ENCODE assay signal across 12 cellular contexts in the genomic region with DNA sequence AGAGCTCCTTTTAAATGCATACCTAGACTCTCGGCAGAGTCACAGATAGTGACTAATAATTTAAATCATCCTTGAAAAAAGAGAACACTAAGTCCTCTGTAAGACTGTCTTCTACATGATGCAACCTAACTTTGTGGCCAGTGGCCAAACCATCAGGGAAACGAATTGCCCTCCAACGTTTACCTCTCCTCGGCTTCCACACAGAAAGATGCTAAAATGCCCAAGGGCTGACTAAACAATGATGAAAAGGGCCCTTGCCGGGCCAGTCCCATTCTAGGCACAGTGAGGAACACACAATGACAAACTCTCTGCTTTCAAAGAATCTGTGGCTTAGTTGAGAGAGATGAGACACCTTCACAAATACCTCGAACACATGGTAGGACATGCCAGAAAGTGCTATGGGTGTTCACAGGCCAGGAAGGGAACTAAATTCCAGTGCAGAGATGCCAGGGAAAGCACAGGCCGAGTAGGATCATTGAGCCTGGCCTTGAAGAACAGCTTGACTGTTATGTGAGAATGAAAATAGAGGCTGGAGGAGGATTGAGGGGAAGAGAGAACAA. TPM values are rescaled to one million over a fixed set of nuclear protein-coding genes. Genes with fewer than 3 reads are reported as not detected.
DNase-seq lines count a peak whose midpoint lies in the region; ATAC-seq and TF ChIP-seq lines count a peak whose summit lies in the region.
"Had no signal": no experiment of that assay in that cellular context is flagged by ENCODE, and none has a peak within 500 bp of the region (broad histone marks: within the 10 kb centered on the region; RNA-seq: fewer than 3 reads in every experiment).

No MANE protein-coding gene starts in this region.

- CTCF ChIA-PET in Caco-2 (lab: Charles Lee): no interaction called here

- peaks cover 15% of the 10 kb centered on the region for H3K4me1 ChIP-seq in Caco-2

- peak overlapping the region; percentile 99 for H3K27ac Mint-ChIP-seq in Caco-2 (ENCODE audit: unreplicated experiment)
- H3K27ac Mint-ChIP-seq in endothelial cell (ENCODE audit: unreplicated experiment): no peak overlapping the region
- H3K27ac Mint-ChIP-seq in nephron: peak overlapping the region; percentile 86 to 97 (median 93)

- POLR2A ChIA-PET in Caco-2 (lab: Charles Lee): no interaction called here

- DNase-seq in Caco-2 (no peak), MV-4-11 (lab: John Stamatoyannopoulos, UW) (peak; percentile 32), endothelial cell (ENCODE audit: low spot score) (no peak), NCI-H748 (lab: John Stamatoyannopoulos, UW; ENCODE audit: unreplicated experiment) (no peak), HUDEP-2 (lab: John Stamatoyannopoulos, UW; ENCODE audit: unreplicated experiment in 76 of 76) (no peak)
- DNase-seq: NCI-H82, T-helper 2 cell had no signal

- peak overlapping the region; percentile 59 for H3K4me3 Mint-ChIP-seq in Caco-2 (ENCODE audit: unreplicated experiment)
- peak overlapping the region; percentile 34 for H3K4me3 Mint-ChIP-seq in endothelial cell (ENCODE audit: unreplicated experiment)
- no peak overlapping the region for H3K4me3 Mint-ChIP-seq in nephron
- H3K4me3 Mint-ChIP-seq: brain had no signal

- H3K36me3 Mint-ChIP-seq in Caco-2 (ENCODE audit: insufficient read depth, unreplicated experiment): peaks cover 16% of the 10 kb centered on the region
- H3K36me3 Mint-ChIP-seq in endothelial cell (ENCODE audit: low read depth, unreplicated experiment): peaks cover 42% of the 10 kb centered on the region
- H3K36me3 Mint-ChIP-seq in nephron (ENCODE audit: low read depth): peaks cover 83% of the 10 kb centered on the region

- BruUV-seq in Caco-2 (replicated peaks; lab: Mats Ljungman, UMichigan): TSS peak; percentile 91

- H3K4me3 ChIP-seq in Caco-2 (ENCODE audit: low read depth, low read length): no peak overlapping the region
- H3K4me3 ChIP-seq: smooth muscle cell had no signal

- no peaks in the 10 kb centered on the region for H3K9me3 Mint-ChIP-seq in Caco-2 (ENCODE audit: unreplicated experiment)
- H3K9me3 Mint-ChIP-seq in endothelial cell (ENCODE audit: unreplicated experiment): no peaks in the 10 kb centered on the region
- H3K9me3 Mint-ChIP-seq in nephron: no peaks in the 10 kb centered on the region
- H3K9me3 Mint-ChIP-seq: brain had no signal

- no peaks in the 10 kb centered on the region for H3K36me3 ChIP-seq in Caco-2 (ENCODE audit: control insufficient read depth, insufficient read depth, low read length)

- intact Hi-C loops in Caco-2 (cut with micrococcal nuclease; ENCODE audit: unreplicated experiment): no loop called here

- no peak for ATAC-seq in GM18498 (IDR thresholded peaks at IDR 0.05; ENCODE audit: unreplicated experiment)
- no peak for ATAC-seq in GM18502 (IDR thresholded peaks at IDR 0.05; ENCODE audit: poor library complexity, unreplicated experiment)

- TF ChIP-seq CTCF in Caco-2 (IDR thresholded peaks at IDR 0.05; ENCODE audit: insufficient read depth in 1 of 2, low read depth in 1 of 2, low read length in 1 of 2, severe bottlenecking in 1 of 2, unreplicated experiment in 1 of 2) (no peak), endothelial cell (IDR thresholded peaks at IDR 0.05; ENCODE audit: unreplicated experiment) (no peak), nephron (IDR thresholded peaks at IDR 0.05; ENCODE audit: unreplicated experiment in 3 of 3) (no peak)

- no peaks in the 10 kb centered on the region for H3K9me3 ChIP-seq in Caco-2

- H3K4me1 Mint-ChIP-seq in Caco-2 (ENCODE audit: low read depth, unreplicated experiment) (peaks cover 7% of the 10 kb centered on the region), endothelial cell (ENCODE audit: unreplicated experiment) (peaks cover 8% of the 10 kb centered on the region), nephron (peaks cover 6% of the 10 kb centered on the region)
- H3K4me1 Mint-ChIP-seq: brain had no signal

- H3K27me3 Mint-ChIP-seq in Caco-2 (ENCODE audit: insufficient read depth, unreplicated experiment): no peaks in the 10 kb centered on the region
- H3K27me3 Mint-ChIP-seq in endothelial cell (ENCODE audit: unreplicated experiment): no peaks in the 10 kb centered on the region
- H3K27me3 Mint-ChIP-seq in nephron (ENCODE audit: low read depth): no peaks in the 10 kb centered on the region
- H3K27me3 Mint-ChIP-seq: brain had no signal

- H3K27me3 ChIP-seq in Caco-2 (replicated peaks; ENCODE audit: control insufficient read depth, insufficient read depth, low read length): no peaks in the 10 kb centered on the region

RNA-seq across cellular contexts. Expression of a gene that starts 35.3 kb away (rescaled TPM):
- total RNA-seq in Caco-2 (2022) (0.32 and 0.50 TPM in 2 replicates), endothelial cell (ENCODE audit: unreplicated experiment) (0.72 TPM)

RNA-seq across cellular contexts. Expression of a gene that starts 48.8 kb away (rescaled TPM):
- total RNA-seq in Caco-2 (2022): 7.7 and 9.8 TPM in 2 replicates
- total RNA-seq in endothelial cell (ENCODE audit: unreplicated experiment): 22.6 TPM

RNA-seq across cellular contexts. Expression of a gene that starts 49.2 kb away (rescaled TPM):
- 59.1 and 68.6 TPM in 2 replicates for total RNA-seq in Caco-2 (2022)
- 94.2 TPM for total RNA-seq in endothelial cell (ENCODE audit: unreplicated experiment)

RNA-seq across cellular contexts. Expression of a gene that starts 59.7 kb away (rescaled TPM):
- 9.5 and 10.2 TPM in 2 replicates for total RNA-seq in Caco-2 (2022)
- total RNA-seq in endothelial cell (ENCODE audit: unreplicated experiment): 18.3 TPM

RNA-seq across cellular contexts. Expression of a gene that starts 59.9 kb away (rescaled TPM):
- 3.1 and 3.4 TPM in 2 replicates for total RNA-seq in Caco-2 (2022)
- total RNA-seq in endothelial cell (ENCODE audit: unreplicated experiment): 3.8 TPM

Comparison
In these comparisons a context has a peak if more than half of its experiments do, and no peak if none do; other contexts are left out.
1. H3K4me3 Mint-ChIP-seq: peak in Caco-2 (single experiment) and endothelial cell (single experiment); none in nephron (0 of 3).